Comparison of ENCODE assay signal across 8 cellular contexts in genomic region chr5:138641547-138642298, GRCh38.
DNase-seq lines count a peak whose midpoint lies in the region; ATAC-seq, FAIRE-seq and TF ChIP-seq lines count a peak whose summit lies in the region.

No MANE protein-coding gene starts in this region.

- H3K36me3 ChIP-seq in H1 (ENCODE audit: control insufficient read depth in 2 of 4, insufficient read depth in 4 of 4, low read length in 3 of 4) (no peaks in the 10 kb centered on the region), mesendoderm (ENCODE audit: control insufficient read depth, insufficient read depth, low read length) (no peaks in the 10 kb centered on the region)

- H3K18ac ChIP-seq in H1 (ENCODE audit: extremely low read depth, low read length) (peak overlapping the region; percentile 72; the same call in 1 of the 2 replicates), mesendoderm (ENCODE audit: low read length) (no peak overlapping the region)

- H3K27me3 ChIP-seq in H1 (replicated peaks in 1 of 4; ENCODE audit: control insufficient read depth in 3 of 4, extremely low read depth in 1 of 4, insufficient read depth in 3 of 4, low read length in 3 of 4) (no peaks in the 10 kb centered on the region), mesendoderm (ENCODE audit: insufficient read depth, low read length, poor library complexity) (no peaks in the 10 kb centered on the region)

- POLR2A ChIA-PET in activated CD8-positive, alpha-beta T cell treated with anti-CD3 and anti-CD28 coated beads for 36 hours (lab: Charles Lee) = no interaction called here
- POLR2A ChIA-PET in H1 (lab: Charles Lee; ENCODE audit: partially characterized antibody) = interaction anchor here (0.9 to 2.1 kb wide), 6 partner anchors 9 to 314 kb away, joined by 3 to 7 read pairs (median 4); partner anchors contain the start of genes CTNNA1 and HSPA9

- H3K79me2 ChIP-seq in H1 (ENCODE audit: control insufficient read depth in 1 of 2, insufficient read depth in 2 of 2, low read length in 2 of 2) = no peaks in the 10 kb centered on the region
- H3K79me2 ChIP-seq in mesendoderm (ENCODE audit: control insufficient read depth, insufficient read depth, low read length) = no peaks in the 10 kb centered on the region

- H3K56ac ChIP-seq in H1 (replicated peaks; ENCODE audit: insufficient read length, low read depth, low read length) (no peak overlapping the region), mesendoderm (ENCODE audit: low read length) (peak overlapping the region; percentile 84)

- peak overlapping the region; percentile 31 for H4K5ac ChIP-seq in H1 (ENCODE audit: insufficient read length, low read depth, low read length)
- H4K5ac ChIP-seq in mesendoderm (ENCODE audit: low read length) = no peak overlapping the region

- H2BK12ac ChIP-seq in H1 (ENCODE audit: low read depth, low read length) = peak overlapping the region; percentile 98

- H3K4ac ChIP-seq in H1 (replicated peaks; ENCODE audit: insufficient read length, low read depth, low read length) (no peak overlapping the region), mesendoderm (ENCODE audit: low read depth, low read length) (no peak overlapping the region)

- H4K20me1 ChIP-seq in H1 (replicated peaks in 1 of 2; ENCODE audit: control insufficient read depth in 1 of 2, insufficient read depth in 2 of 2, low read length in 2 of 2) = no peaks in the 10 kb centered on the region

- intact Hi-C loops in activated CD8-positive, alpha-beta T cell treated with anti-CD3 and anti-CD28 coated beads for 36 hours (cut with micrococcal nuclease) = loop anchor here (5.0 kb wide), 1 partner anchor 621 kb away; no protein-coding TSS in a partner anchor

- peak in 1 of 2 experiments; percentile 40; a peak in 1 of 3 replicates for TF ChIP-seq EP300 in H1 (IDR thresholded peaks at IDR 0.05; ENCODE audit: borderline replicate concordance in 1 of 2, low read depth in 2 of 2, low read length in 2 of 2)

- no peak overlapping the region for H3K27ac ChIP-seq in H1 (ENCODE audit: low read depth, low read length)
- no peak overlapping the region for H3K27ac ChIP-seq in mesendoderm (ENCODE audit: low read depth, low read length)

- CTCF ChIA-PET in activated CD8-positive, alpha-beta T cell treated with anti-CD3 and anti-CD28 coated beads for 36 hours (lab: Charles Lee) = interaction anchor here (0.6 to 2.2 kb wide), 11 partner anchors 8 to 206 kb away, joined by 3 to 13 read pairs (median 4); no protein-coding TSS in a partner anchor
- CTCF ChIA-PET in H1 (lab: Charles Lee; ENCODE audit: partially characterized antibody) = interaction anchor here (0.6 to 19.6 kb wide), 64 partner anchors 3 to 627 kb away, joined by 3 to 192 read pairs (median 5); no protein-coding TSS in a partner anchor

- H3K23ac ChIP-seq in H1 (ENCODE audit: insufficient read length) (no peak overlapping the region), mesendoderm (ENCODE audit: low read length) (no peak overlapping the region)

- TF ChIP-seq POLR2A in GM12891 (IDR thresholded peaks at IDR 0.05; ENCODE audit: low read depth, low read length) = no peak
- no peak for TF ChIP-seq POLR2A in H1 (IDR thresholded peaks at IDR 0.05; ENCODE audit: control extremely low read depth in 1 of 2, low read depth in 2 of 2, low read length in 2 of 2)

- no peaks in the 10 kb centered on the region for H3K9me3 ChIP-seq in H1 (ENCODE audit: insufficient read depth in 2 of 2, low read depth in 1 of 2, low read length in 1 of 2)

- peak; percentile 68 for FAIRE-seq in GM12891 (lab: Jason Lieb, UNC)
- FAIRE-seq in H1 (lab: Jason Lieb, UNC) = peak; percentile 71

- H2AFZ ChIP-seq in H1 (ENCODE audit: low read length) = peak overlapping the region; percentile 77; the same call in 1 of the 2 replicates

- H3K23me2 ChIP-seq in H1 (ENCODE audit: low read depth, low read length) = no peaks in the 10 kb centered on the region

- peak overlapping the region; percentile 55; the same call in 1 of the 2 replicates for H2BK15ac ChIP-seq in H1 (ENCODE audit: low read length)
- no peak overlapping the region for H2BK15ac ChIP-seq in mesendoderm (replicated peaks; ENCODE audit: low read depth)

- TF ChIP-seq CTCF in activated CD8-positive, alpha-beta T cell treated with anti-CD3 and anti-CD28 coated beads for 36 hours (IDR thresholded peaks at IDR 0.05) = peak; percentile 85
- peak in 2 of 3 experiments; percentile 86 to 88; a peak in 3 of 4 replicates for TF ChIP-seq CTCF in H1 (IDR thresholded peaks at IDR 0.05; ENCODE audit: control extremely low read depth in 1 of 3, insufficient read depth in 1 of 3, low read depth in 1 of 3, low read length in 3 of 3)

- H3K14ac ChIP-seq in H1 (ENCODE audit: insufficient read length) = no peak overlapping the region

- no peaks in the 10 kb centered on the region for H3K4me1 Mint-ChIP-seq in activated CD8-positive, alpha-beta T cell treated with anti-CD3 and anti-CD28 coated beads for 36 hours (ENCODE audit: low read depth)

- no peak overlapping the region for H3K4me3 Mint-ChIP-seq in activated CD8-positive, alpha-beta T cell treated with anti-CD3 and anti-CD28 coated beads for 36 hours

- no peak overlapping the region; the same call in 1 of the 2 replicates for H2BK20ac ChIP-seq in H1 (ENCODE audit: low read length)

- H3K4me2 ChIP-seq in H1 (ENCODE audit: insufficient read depth in 1 of 2, low read depth in 2 of 2, low read length in 2 of 2) (peak overlapping the region in 1 of 2 experiments; percentile 53; a peak in 3 of 4 replicates), mesendoderm (ENCODE audit: low read length) (no peak overlapping the region)

- H2AK5ac ChIP-seq in H1 (ENCODE audit: low read depth, low read length) (no peak overlapping the region), mesendoderm (ENCODE audit: low read length) (no peak overlapping the region)

- ATAC-seq in activated CD8-positive, alpha-beta T cell treated with anti-CD3 and anti-CD28 coated beads for 36 hours = peak; percentile 91
- no peak for ATAC-seq in HG02840 (IDR thresholded peaks at IDR 0.05; ENCODE audit: low FRiP score, unreplicated experiment)

- H4K8ac ChIP-seq in H1 (ENCODE audit: extremely low read depth, insufficient read depth, low read length) (peak overlapping the region; percentile 26; the same call in 1 of the 2 replicates), mesendoderm (ENCODE audit: low read depth, low read length) (no peak overlapping the region)

- peak overlapping the region in 1 of 4 experiments; percentile 34; a peak in 1 of 7 replicates for H3K9ac ChIP-seq in H1 (replicated peaks in 1 of 4; ENCODE audit: extremely low read depth in 1 of 4, low read depth in 3 of 4, low read length in 3 of 4)
- H3K9ac ChIP-seq in mesendoderm (ENCODE audit: low read length) = peak overlapping the region; percentile 3

- no peaks in the 10 kb centered on the region for H3K79me1 ChIP-seq in H1 (ENCODE audit: low read depth, low read length)
- H3K79me1 ChIP-seq in mesendoderm (ENCODE audit: low read length) = no peaks in the 10 kb centered on the region

- H3K36me3 Mint-ChIP-seq in activated CD8-positive, alpha-beta T cell treated with anti-CD3 and anti-CD28 coated beads for 36 hours (ENCODE audit: low read depth) = no peaks in the 10 kb centered on the region

- peaks cover 58% of the 10 kb centered on the region for H3K27me3 Mint-ChIP-seq in activated CD8-positive, alpha-beta T cell treated with anti-CD3 and anti-CD28 coated beads for 36 hours

- DNase-seq in A172 (ENCODE audit: low spot score) (peak; percentile 66), GM12891 (ENCODE audit: insufficient read length, low spot score) (no peak), NCI-H69 (lab: John Stamatoyannopoulos, UW) (peak; percentile 91), H1 (ENCODE audit: low read depth in 1 of 2, low spot score in 2 of 2) (peak; percentile 34 to 98), mesendoderm (peak; percentile 90)
- peak; percentile 88 for DNase-seq in activated CD8-positive, alpha-beta T cell treated with anti-CD3 and anti-CD28 coated beads for 36 hours
- DNase-seq in stimulated activated CD8-positive, alpha-beta memory T cell treated with anti-CD3 and anti-CD28 coated beads, Interleukin-2, amount 100 ng/mL, for 48 hours (ENCODE audit: low read depth in 2 of 2) = peak; percentile 73 to 78

- peak overlapping the region; percentile 84; the same call in 1 of the 2 replicates for H2BK5ac ChIP-seq in H1 (ENCODE audit: low read depth, low read length)
- no peak overlapping the region for H2BK5ac ChIP-seq in mesendoderm (ENCODE audit: low read length)

- peak; percentile 91 to 93 for TF ChIP-seq RAD21 in H1 (IDR thresholded peaks at IDR 0.05 in 1 of 2, conservative IDR thresholded peaks at IDR 0.05 in 1 of 2; ENCODE audit: low read depth in 2 of 2, low read length in 2 of 2)

- H2BK120ac ChIP-seq in H1 (replicated peaks; ENCODE audit: low read depth, low read length) = no peak overlapping the region
- H2BK120ac ChIP-seq in mesendoderm (ENCODE audit: low read depth, low read length) = no peak overlapping the region

- WGBS in H1 (ENCODE audit: extremely low coverage in 1 of 2, insufficient coverage in 1 of 2, insufficient read length in 1 of 2, insufficient replicate concordance in 2 of 2, low coverage in 1 of 2, low lambda C conversion rate in 2 of 2, missing lambda C conversion rate in 1 of 2), 2 experiments = 44% methylated on average over 18 of the region's 18 CpGs; no CpG with 5 or more reads in 1 of the 2 experiments
- no CpG with 5 or more reads among the region's 18 CpGs for WGBS in mesendoderm (ENCODE audit: extremely low coverage, insufficient coverage, low lambda C conversion rate)

- H4K91ac ChIP-seq in H1 (replicated peaks; ENCODE audit: insufficient read length, low read length) = peak overlapping the region; percentile 12

- no peak overlapping the region for H3K27ac Mint-ChIP-seq in activated CD8-positive, alpha-beta T cell treated with anti-CD3 and anti-CD28 coated beads for 36 hours

- H3K9me3 Mint-ChIP-seq in activated CD8-positive, alpha-beta T cell treated with anti-CD3 and anti-CD28 coated beads for 36 hours = no peaks in the 10 kb centered on the region

- H3K4me1 ChIP-seq in H1 (replicated peaks in 1 of 4; ENCODE audit: control insufficient read depth in 3 of 4, insufficient read depth in 4 of 4, low read length in 3 of 4) = peaks cover 0 to 16% (median 11%) of the 10 kb centered on the region in 4 experiments; a peak in 6 of 7 replicates
- H3K4me1 ChIP-seq in mesendoderm (ENCODE audit: control insufficient read depth, low read depth, low read length) = peaks cover 9% of the 10 kb centered on the region

- no peak overlapping the region for H3K4me3 ChIP-seq in H1 (ENCODE audit: extremely low read depth in 1 of 4, insufficient read depth in 2 of 4, low read depth in 3 of 4, low read length in 4 of 4)
- H3K4me3 ChIP-seq in mesendoderm (ENCODE audit: low read length) = no peak overlapping the region

TF ChIP-seq in GM12891, 5 proteins besides CTCF, POLR2A, EP300 and RAD21:
- no peak for TF ChIP-seq SPI1 (IDR thresholded peaks at IDR 0.05; ENCODE audit: low read depth, low read length)

TF ChIP-seq in H1, 55 proteins besides CTCF, POLR2A, EP300 and RAD21 (continues in another document):
- TF ChIP-seq SRF (IDR thresholded peaks at IDR 0.05; ENCODE audit: low read depth, low read length) (peak; percentile 17; the same call in 1 of the 2 replicates), ZNF274 (IDR thresholded peaks at IDR 0.05; ENCODE audit: borderline replicate concordance, extremely low read depth, low read length) (no peak), KDM1A (IDR thresholded peaks at IDR 0.05; ENCODE audit: borderline replicate concordance, low read length) (no peak)
